ENCODE assay signal across 8 cellular contexts in genomic region chr11:118437046-118437735, GRCh38. TPM values are rescaled to one million over a fixed set of nuclear protein-coding genes. Genes with fewer than 3 reads are reported as not detected.
DNase-seq lines count a peak whose midpoint lies in the region; ATAC-seq and TF ChIP-seq lines count a peak whose summit lies in the region.

No MANE protein-coding gene starts in this region.

- intact Hi-C loops in CD14-positive monocyte (cut with micrococcal nuclease), result loop anchor here (2.0 to 5.0 kb wide), 2 partner anchors 35 to 36 kb away; partner anchors contain the start of gene ATP5MG (in 2 of the 2)

- H3K4me3 ChIP-seq in skeletal muscle tissue (ENCODE audit: low read length in 3 of 3), result peak overlapping the region; percentile 75 to 81 (median 80)

- peak overlapping the region; percentile 93 to 96 for H3K4me3 Mint-ChIP-seq in CD14-positive monocyte
- peak overlapping the region; percentile 98 for H3K4me3 Mint-ChIP-seq in T-helper 17 cell
- H3K4me3 Mint-ChIP-seq in brain, result peak overlapping the region; percentile 94 to 99 (median 96)

- H3K27ac Mint-ChIP-seq in CD14-positive monocyte (peak overlapping the region; percentile 65 to 90 (median 78)), T-helper 17 cell (peak overlapping the region; percentile 96), brain (peak overlapping the region; percentile 93 to 100 (median 98))

- peaks cover 31 to 46% (median 36%) of the 10 kb centered on the region in 3 donors for H3K4me1 ChIP-seq in skeletal muscle tissue (ENCODE audit: control insufficient read depth in 3 of 3, insufficient read depth in 3 of 3, low read length in 3 of 3)

- H3K27ac ChIP-seq in skeletal muscle tissue (ENCODE audit: low read depth, low read length), result peak overlapping the region; percentile 88

- H3K27me3 ChIP-seq in skeletal muscle tissue (ENCODE audit: control insufficient read depth in 3 of 3, insufficient read depth in 3 of 3, low read length in 3 of 3), result no peaks in the 10 kb centered on the region

- H3K36me3 Mint-ChIP-seq in CD14-positive monocyte (peaks cover 4 to 6% of the 10 kb centered on the region in 2 donors), T-helper 17 cell (ENCODE audit: low read depth) (no peaks in the 10 kb centered on the region), brain (peaks cover 18% of the 10 kb centered on the region)

- H3K27me3 Mint-ChIP-seq in CD14-positive monocyte (ENCODE audit: low read depth in 3 of 3) (peaks cover 0 to 4% (median 0%) of the 10 kb centered on the region in 3 donors), T-helper 17 cell (no peaks in the 10 kb centered on the region), brain (peaks cover 15% of the 10 kb centered on the region)

- peak overlapping the region; percentile 76 to 86 (median 86) for H3K9ac ChIP-seq in skeletal muscle tissue (ENCODE audit: low read depth in 1 of 3, low read length in 3 of 3)

- TF ChIP-seq CTCF in CD14-positive monocyte (IDR thresholded peaks at IDR 0.05), result no peak
- TF ChIP-seq CTCF in brain (conservative IDR thresholded peaks at IDR 0.05), result no peak

- H3K36me3 ChIP-seq in skeletal muscle tissue (ENCODE audit: control insufficient read depth in 3 of 3, insufficient read depth in 3 of 3, low read length in 3 of 3), result no peaks in the 10 kb centered on the region

- H3K9me3 Mint-ChIP-seq in CD14-positive monocyte, result no peaks in the 10 kb centered on the region
- no peaks in the 10 kb centered on the region for H3K9me3 Mint-ChIP-seq in brain

- H3K9me3 ChIP-seq in T-helper 17 cell (ENCODE audit: control insufficient read depth, low read length, poor library complexity, severe bottlenecking) (no peaks in the 10 kb centered on the region), skeletal muscle tissue (ENCODE audit: control insufficient read depth in 3 of 3, low read length in 3 of 3) (no peaks in the 10 kb centered on the region)

- H3K4me1 Mint-ChIP-seq in CD14-positive monocyte (peaks cover 58% of the 10 kb centered on the region), T-helper 17 cell (peaks cover 54% of the 10 kb centered on the region), brain (peaks cover 53% of the 10 kb centered on the region)

- peak; percentile 43 for DNase-seq in CD14-positive monocyte (ENCODE audit: low spot score)
- peak; percentile 74 for DNase-seq in HT-29 (ENCODE audit: low spot score)
- DNase-seq in T-helper 17 cell, result peak; percentile 21 to 56 (median 43)
- peak; percentile 66 for DNase-seq in iPS-NIHi11 (ENCODE audit: low spot score)
- no peak for DNase-seq in cortex of kidney (lab: John Stamatoyannopoulos, UW)

- ATAC-seq in T-helper 17 cell (no peak), GM21390 (IDR thresholded peaks at IDR 0.05; ENCODE audit: unreplicated experiment) (no peak)

RNA-seq across cellular contexts. Expression of gene KMT2A, which starts 0.9 kb away (rescaled TPM):
- polyA plus RNA-seq in CD14-positive monocyte (1 to 10 TPM; 3.3 to 3.5 TPM), brain (ENCODE audit: insufficient read depth, low read depth, low replicate concordance) (35.4 TPM)
- 49.7 and 54.8 TPM in 2 replicates for total RNA-seq in HT-29 (2014; rRNA removed; shearing (Covaris generic))
- total RNA-seq in T-helper 17 cell (100 to 1,000 TPM; 156 to 178 TPM), skeletal muscle tissue (20.4 TPM)

RNA-seq across cellular contexts. Expression of gene ATP5MG, which starts 35.8 kb away (rescaled TPM):
- 100 to 1,000 TPM; 648 to 688 TPM for polyA plus RNA-seq in CD14-positive monocyte
- total RNA-seq in HT-29 (2014; rRNA removed; shearing (Covaris generic)), result 222 and 227 TPM in 2 replicates
- total RNA-seq in T-helper 17 cell, result 100 to 1,000 TPM; 183 to 184 TPM
- polyA plus RNA-seq in brain (ENCODE audit: insufficient read depth, low read depth, low replicate concordance), result 385 TPM
- 79.9 TPM for total RNA-seq in skeletal muscle tissue
